ENCODE assay signal across 20 cellular contexts in the genomic region with DNA sequence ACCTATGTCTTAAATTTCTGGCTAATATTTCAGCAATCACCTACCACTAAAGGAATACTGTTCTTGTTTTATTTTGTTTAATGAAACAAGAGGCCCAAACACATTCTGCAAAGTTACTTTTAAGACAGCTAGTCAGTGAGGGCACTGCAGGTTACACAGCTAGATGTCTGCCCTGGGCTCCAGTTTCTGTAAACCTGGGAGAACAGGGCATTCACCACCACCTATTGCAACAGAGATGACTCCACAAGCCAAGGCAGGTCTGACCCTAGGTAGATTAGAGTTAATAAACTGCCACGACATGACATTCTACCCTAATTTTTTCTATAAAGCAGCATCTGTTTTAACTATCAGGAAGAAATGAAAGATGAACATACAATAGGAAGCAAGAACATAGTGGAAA.
"Had no signal": no experiment of that assay in that cellular context is flagged by ENCODE, and none has a peak within 500 bp of the region (broad histone marks: within the 10 kb centered on the region; RNA-seq: fewer than 3 reads in every experiment).

No MANE protein-coding gene starts in this region.

- H3K27ac ChIP-seq: gastrocnemius medialis, left lung, pancreas, skin epidermis, suprapubic skin, transverse colon, upper lobe of right lung, uterus had no signal

- H3K4me3 ChIP-seq: gastrocnemius medialis, left lung, pancreas, skin epidermis, suprapubic skin, transverse colon, upper lobe of right lung, uterus had no signal

- H3K4me3 Mint-ChIP-seq: effector memory CD8-positive, alpha-beta T cell; naive thymus-derived CD4-positive, alpha-beta T cell; stimulated activated naive CD8-positive, alpha-beta T cell treated with anti-CD3 and anti-CD28 coated beads, Interleukin-15, amount 100 ng/mL, for 72 hours had no signal

- H3K27me3 Mint-ChIP-seq: effector memory CD8-positive, alpha-beta T cell; naive thymus-derived CD4-positive, alpha-beta T cell; stimulated activated naive CD8-positive, alpha-beta T cell treated with anti-CD3 and anti-CD28 coated beads, Interleukin-15, amount 100 ng/mL, for 72 hours had no signal

- H3K4me1 ChIP-seq: gastrocnemius medialis, left lung, suprapubic skin, transverse colon, upper lobe of right lung, uterus had no signal

- H3K9me3 Mint-ChIP-seq: effector memory CD8-positive, alpha-beta T cell; naive thymus-derived CD4-positive, alpha-beta T cell; stimulated activated naive CD8-positive, alpha-beta T cell treated with anti-CD3 and anti-CD28 coated beads, Interleukin-15, amount 100 ng/mL, for 72 hours had no signal

- H3K4me1 Mint-ChIP-seq: stimulated activated naive CD8-positive, alpha-beta T cell treated with anti-CD3 and anti-CD28 coated beads, Interleukin-15, amount 100 ng/mL, for 72 hours had no signal

- H3K27ac Mint-ChIP-seq: effector memory CD8-positive, alpha-beta T cell; naive thymus-derived CD4-positive, alpha-beta T cell; stimulated activated naive CD8-positive, alpha-beta T cell treated with anti-CD3 and anti-CD28 coated beads, Interleukin-15, amount 100 ng/mL, for 72 hours had no signal

- H3K9me3 ChIP-seq: gastrocnemius medialis, left lung, pancreas, suprapubic skin, transverse colon, upper lobe of right lung, uterus had no signal

- H3K36me3 ChIP-seq: pancreas, uterus had no signal

- DNase-seq: cerebellar nuclear complex; cortex of kidney; effector memory CD8-positive, alpha-beta T cell; gastrocnemius medialis; head of caudate nucleus; left lung; mesendoderm; midbrain; naive thymus-derived CD4-positive, alpha-beta T cell; pancreas; right cardiac atrium; stimulated activated CD4-positive, alpha-beta T cell treated with anti-CD3 and anti-CD28 coated beads, Interleukin-15, amount 100 ng/mL, for 24 hours; stimulated activated CD4-positive, alpha-beta T cell treated with anti-CD3 and anti-CD28 coated beads, Interleukin-2, amount 100 ng/mL, for 48 hours; stimulated activated naive CD4-positive, alpha-beta T cell; stimulated activated naive CD8-positive, alpha-beta T cell treated with anti-CD3 and anti-CD28 coated beads, Interleukin-15, amount 100 ng/mL, for 72 hours; transverse colon; upper lobe of right lung; uterus had no signal

- H3K27me3 ChIP-seq: gastrocnemius medialis, left lung, pancreas, suprapubic skin, transverse colon, upper lobe of right lung, uterus had no signal

- ATAC-seq: effector memory CD8-positive, alpha-beta T cell; gastrocnemius medialis; left lung; naive thymus-derived CD4-positive, alpha-beta T cell; pancreas; right cardiac atrium; stimulated activated naive CD8-positive, alpha-beta T cell treated with anti-CD3 and anti-CD28 coated beads, Interleukin-15, amount 100 ng/mL, for 72 hours; upper lobe of right lung had no signal
